Comparison of ENCODE assay signal across 7 cellular contexts in genomic region chr20:52971498-52972189, GRCh38. TPM values are rescaled to one million over a fixed set of nuclear protein-coding genes. Genes with fewer than 3 reads are reported as not detected.
DNase-seq lines count a peak whose midpoint lies in the region; ATAC-seq and TF ChIP-seq lines count a peak whose summit lies in the region.

No MANE protein-coding gene starts in this region.

- H3K4me3 ChIP-seq in MG63 (peak overlapping the region; percentile 48; the same call in 1 of the 2 replicates), kidney epithelial cell (ENCODE audit: low read depth, low read length) (peak overlapping the region; percentile 46)

- DNase-seq in MG63 = no peak
- DNase-seq in activated naive CD8-positive, alpha-beta T cell treated with anti-CD3 and anti-CD28 coated beads, Interleukin-2, amount 10 ng/mL, durations not matched to agents 7 days and 5 days = no peak
- DNase-seq in kidney epithelial cell (ENCODE audit: low read depth) = no peak
- DNase-seq in stimulated activated naive B cell treated with anti-CD40 and anti-IgM and Interleukin-4, amounts not matched to agents 10 μg/mL and 1 μg/mL and 100 μg/mL, for 72 hours = no peak
- DNase-seq in NOMO-1 treated with DMSO at 0.1 percent for 48 hours (lab: John Stamatoyannopoulos, UW; ENCODE audit: unreplicated experiment) = no peak
- no peak for DNase-seq in NCI-H82 (lab: John Stamatoyannopoulos, UW)
- no peak for DNase-seq in kidney tubule cell (ENCODE audit: low spot score)

- POLR2A ChIA-PET in activated naive CD8-positive, alpha-beta T cell treated with anti-CD3 and anti-CD28 coated beads, Interleukin-2, amount 10 ng/mL, durations not matched to agents 7 days and 5 days (lab: Charles Lee) = no interaction called here

- H3K27me3 ChIP-seq in MG63 (peaks cover 28% of the 10 kb centered on the region), kidney epithelial cell (ENCODE audit: control insufficient read depth, insufficient read depth, low read length) (peaks cover 10% of the 10 kb centered on the region)

- peaks cover 11% of the 10 kb centered on the region for H3K4me1 Mint-ChIP-seq in activated naive CD8-positive, alpha-beta T cell treated with anti-CD3 and anti-CD28 coated beads, Interleukin-2, amount 10 ng/mL, durations not matched to agents 7 days and 5 days
- peaks cover 9 to 25% of the 10 kb centered on the region in 2 donors for H3K4me1 Mint-ChIP-seq in stimulated activated naive B cell treated with anti-CD40 and anti-IgM and Interleukin-4, amounts not matched to agents 10 μg/mL and 1 μg/mL and 100 μg/mL, for 72 hours

- peaks cover 39% of the 10 kb centered on the region for H3K27me3 Mint-ChIP-seq in activated naive CD8-positive, alpha-beta T cell treated with anti-CD3 and anti-CD28 coated beads, Interleukin-2, amount 10 ng/mL, durations not matched to agents 7 days and 5 days
- H3K27me3 Mint-ChIP-seq in stimulated activated naive B cell treated with anti-CD40 and anti-IgM and Interleukin-4, amounts not matched to agents 10 μg/mL and 1 μg/mL and 100 μg/mL, for 72 hours = peaks cover 54 to 77% of the 10 kb centered on the region in 2 donors

- no peaks in the 10 kb centered on the region for H3K9me3 Mint-ChIP-seq in activated naive CD8-positive, alpha-beta T cell treated with anti-CD3 and anti-CD28 coated beads, Interleukin-2, amount 10 ng/mL, durations not matched to agents 7 days and 5 days
- H3K9me3 Mint-ChIP-seq in stimulated activated naive B cell treated with anti-CD40 and anti-IgM and Interleukin-4, amounts not matched to agents 10 μg/mL and 1 μg/mL and 100 μg/mL, for 72 hours = peaks cover 0 to 2% of the 10 kb centered on the region in 2 donors

- ATAC-seq in activated naive CD8-positive, alpha-beta T cell treated with anti-CD3 and anti-CD28 coated beads, Interleukin-2, amount 10 ng/mL, durations not matched to agents 7 days and 5 days (ENCODE audit: low read depth) = peak; percentile 48
- ATAC-seq in stimulated activated naive B cell treated with anti-CD40 and anti-IgM and Interleukin-4, amounts not matched to agents 10 μg/mL and 1 μg/mL and 100 μg/mL, for 72 hours (replicated peaks) = no peak

- peak overlapping the region; percentile 73 for H3K4me3 Mint-ChIP-seq in activated naive CD8-positive, alpha-beta T cell treated with anti-CD3 and anti-CD28 coated beads, Interleukin-2, amount 10 ng/mL, durations not matched to agents 7 days and 5 days
- H3K4me3 Mint-ChIP-seq in stimulated activated naive B cell treated with anti-CD40 and anti-IgM and Interleukin-4, amounts not matched to agents 10 μg/mL and 1 μg/mL and 100 μg/mL, for 72 hours = peak overlapping the region; percentile 31 to 56

- no peaks in the 10 kb centered on the region for H3K9me3 ChIP-seq in MG63

- no peaks in the 10 kb centered on the region for H3K36me3 ChIP-seq in MG63
- H3K36me3 ChIP-seq in kidney epithelial cell (ENCODE audit: control insufficient read depth, insufficient read depth, low read length) = no peaks in the 10 kb centered on the region

- no peak for TF ChIP-seq CTCF in kidney epithelial cell (IDR thresholded peaks at IDR 0.05; ENCODE audit: insufficient read depth, low read length, poor library complexity, severe bottlenecking)

- H3K27ac Mint-ChIP-seq in activated naive CD8-positive, alpha-beta T cell treated with anti-CD3 and anti-CD28 coated beads, Interleukin-2, amount 10 ng/mL, durations not matched to agents 7 days and 5 days = no peak overlapping the region
- H3K27ac Mint-ChIP-seq in stimulated activated naive B cell treated with anti-CD40 and anti-IgM and Interleukin-4, amounts not matched to agents 10 μg/mL and 1 μg/mL and 100 μg/mL, for 72 hours = no peak overlapping the region

- peaks cover 2% of the 10 kb centered on the region for H3K36me3 Mint-ChIP-seq in activated naive CD8-positive, alpha-beta T cell treated with anti-CD3 and anti-CD28 coated beads, Interleukin-2, amount 10 ng/mL, durations not matched to agents 7 days and 5 days
- H3K36me3 Mint-ChIP-seq in stimulated activated naive B cell treated with anti-CD40 and anti-IgM and Interleukin-4, amounts not matched to agents 10 μg/mL and 1 μg/mL and 100 μg/mL, for 72 hours = peaks cover 0 to 3% of the 10 kb centered on the region in 2 donors

RNA-seq across cellular contexts. Expression of gene TSHZ2, which starts 0.5 kb away (rescaled TPM):
- not detected in 2 replicates for total RNA-seq in MG63 (2014; rRNA removed; shearing (Covaris generic); ENCODE audit: low replicate concordance)
- under 1 TPM; 0.44 to 0.54 TPM for total RNA-seq in activated naive CD8-positive, alpha-beta T cell treated with anti-CD3 and anti-CD28 coated beads, Interleukin-2, amount 10 ng/mL, durations not matched to agents 7 days and 5 days
- 1.0 and 1.4 TPM in 2 replicates for total RNA-seq in kidney epithelial cell
